ENCODE assay signal across 8 cellular contexts in the genomic region with DNA sequence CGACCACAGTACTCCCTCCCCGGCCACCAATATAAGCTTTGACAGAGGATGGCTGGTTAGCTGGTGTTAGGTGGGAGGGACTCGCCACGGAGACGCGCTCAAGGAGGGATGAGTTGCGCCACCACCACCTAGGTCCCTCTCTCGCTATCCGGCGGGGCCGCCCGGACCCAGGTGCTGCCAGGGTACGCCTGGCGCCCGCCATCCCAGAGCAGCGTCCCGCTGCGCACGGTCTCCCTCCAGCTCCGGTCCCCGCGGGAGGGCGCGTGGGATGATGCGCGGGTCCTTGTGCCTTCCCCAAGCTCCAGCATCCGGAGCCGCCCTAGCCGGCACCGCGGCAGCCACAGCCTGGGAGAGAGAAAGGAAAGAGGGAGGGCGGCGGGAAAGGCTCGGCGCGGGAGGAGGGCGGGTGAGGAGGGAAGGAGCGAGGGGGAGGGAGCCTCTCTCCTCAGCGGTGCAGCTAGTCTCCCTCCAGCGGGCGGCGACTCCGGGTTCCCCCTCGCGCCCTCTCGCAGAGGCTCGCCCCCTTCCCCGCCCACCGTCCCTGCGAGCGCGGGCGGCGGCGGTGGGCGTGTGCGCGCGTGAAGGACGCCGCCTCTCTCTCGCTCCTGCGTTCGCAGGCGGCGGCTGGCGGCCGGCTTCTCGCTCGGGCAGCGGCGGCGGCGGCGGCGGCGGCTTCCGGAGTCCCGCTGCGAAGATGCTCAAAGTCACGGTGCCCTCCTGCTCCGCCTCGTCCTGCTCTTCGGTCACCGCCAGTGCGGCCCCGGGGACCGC.
DNase-seq lines count a peak whose midpoint lies in the region; ATAC-seq lines count a peak whose summit lies in the region.

A gene (plus strand): TSS at position 595 of the 771 bp plus-strand sequence. CDS start 100 bp downstream, at position 695.

- no peaks in the 10 kb centered on the region for H3K27me3 Mint-ChIP-seq in central memory CD8-positive, alpha-beta T cell

- DNase-seq in DMS153 treated with DMSO at 0.1 percent for 48 hours (lab: John Stamatoyannopoulos, UW; ENCODE audit: unreplicated experiment) (peak; percentile 26), DMS153 (lab: John Stamatoyannopoulos, UW) (no peak), NCI-H1930 (lab: John Stamatoyannopoulos, UW) (peak; percentile 67 to 74), kidney glomerular epithelial cell (lab: John Stamatoyannopoulos, UW) (peak; percentile 37)
- peak; percentile 51 for DNase-seq in activated CD4-positive, CD25-positive, alpha-beta regulatory T cell treated with anti-CD3 and anti-CD28 coated beads, Interleukin-2, amount 50 U/mL, for 16 hours (ENCODE audit: low read depth, low spot score)
- DNase-seq in central memory CD8-positive, alpha-beta T cell (ENCODE audit: low spot score in 2 of 2) = peak; percentile 59 to 66
- DNase-seq in stimulated activated CD4-positive, alpha-beta T cell treated with anti-CD3 and anti-CD28 coated beads, Interleukin-1b, Interleukin-23, amount 100 ng/mL, for 4 hours (ENCODE audit: low read depth in 2 of 2) = peak; percentile 57 to 65

- peaks cover 16% of the 10 kb centered on the region for H3K36me3 Mint-ChIP-seq in central memory CD8-positive, alpha-beta T cell (ENCODE audit: insufficient read depth)

- ATAC-seq in HG02852 (IDR thresholded peaks at IDR 0.05; ENCODE audit: unreplicated experiment) = peak; percentile 75
- ATAC-seq in central memory CD8-positive, alpha-beta T cell (replicated peaks; ENCODE audit: extremely low read depth, poor library complexity, severe bottlenecking) = peak; percentile 82

- H3K9me3 Mint-ChIP-seq in central memory CD8-positive, alpha-beta T cell = no peaks in the 10 kb centered on the region

- H3K27ac Mint-ChIP-seq in central memory CD8-positive, alpha-beta T cell (ENCODE audit: low read depth) = peak within 1 kb of the TSS; percentile 88

- H3K4me3 Mint-ChIP-seq in central memory CD8-positive, alpha-beta T cell = peak within 1 kb of the TSS; percentile 96

- H3K4me1 Mint-ChIP-seq in central memory CD8-positive, alpha-beta T cell = peaks cover 49% of the 10 kb centered on the region
